ENCODE assay signal across 8 cellular contexts in genomic region chr6:87701676-87702588, GRCh38. TPM values are rescaled to one million over a fixed set of nuclear protein-coding genes. Genes with fewer than 3 reads are reported as not detected.
DNase-seq lines count a peak whose midpoint lies in the region; ATAC-seq and TF ChIP-seq lines count a peak whose summit lies in the region.

TSS of gene AKIRIN2 (minus strand) at chr6:87702233. CDS start at chr6:87701684, 549 bp downstream.

- H3K4me3 Mint-ChIP-seq in osteocyte (ENCODE audit: unreplicated experiment): peak within 1 kb of the TSS; percentile 99

- H3K9me3 ChIP-seq in thymus (ENCODE audit: control insufficient read depth): no peaks in the 10 kb centered on the region

- H3K9me3 Mint-ChIP-seq in osteocyte (ENCODE audit: unreplicated experiment): no peaks in the 10 kb centered on the region

- H3K4me1 Mint-ChIP-seq in osteocyte (ENCODE audit: unreplicated experiment): peaks cover 39% of the 10 kb centered on the region

- TF ChIP-seq CTCF in GM12864 (IDR thresholded peaks at IDR 0.05; ENCODE audit: low read depth, low read length, missing control alignments): no peak
- no peak for TF ChIP-seq CTCF in osteocyte (IDR thresholded peaks at IDR 0.05)

- no peaks in the 10 kb centered on the region for H3K36me3 ChIP-seq in thymus (ENCODE audit: control insufficient read depth, insufficient read depth)

- intact Hi-C loops in head of caudate nucleus (cut with DNase I): loop anchor here (5.0 kb wide), 1 partner anchor 115 kb away; the partner anchor contains the start of gene RARS2

- H3K27ac Mint-ChIP-seq in osteocyte (ENCODE audit: unreplicated experiment): peak within 1 kb of the TSS; percentile 98

- no peaks in the 10 kb centered on the region for H3K27me3 Mint-ChIP-seq in osteocyte (ENCODE audit: unreplicated experiment)

- H3K4me3 ChIP-seq in GM12864 (ENCODE audit: low read depth, low read length): peak within 1 kb of the TSS; percentile 100
- H3K4me3 ChIP-seq in thymus (ENCODE audit: low read length): peak within 1 kb of the TSS; percentile 78

- under 1% methylated on average over 88 of the region's 88 CpGs for WGBS in thymus

- DNase-seq in GM12864 (ENCODE audit: low read depth): peak; percentile 100
- peak; percentile 98 to 99 (median 98) for DNase-seq in NCI-H1417 (lab: John Stamatoyannopoulos, UW)
- DNase-seq in SW 1271 (lab: John Stamatoyannopoulos, UW): peak; percentile 94 to 97
- DNase-seq in activated naive CD8-positive, alpha-beta T cell treated with anti-CD3 and anti-CD28 coated beads, Interleukin-2, amount 50 U/mL, for 16 hours (ENCODE audit: low read depth, low spot score): peak; percentile 95
- peak; percentile 91 to 99 (median 96) for DNase-seq in head of caudate nucleus
- peak; percentile 99 for DNase-seq in osteocyte (ENCODE audit: extremely low spot score, unreplicated experiment)

- peak within 1 kb of the TSS; percentile 100 for H3K27ac ChIP-seq in thymus (ENCODE audit: low read depth)

- peak; percentile 69 for ATAC-seq in HG02759 (IDR thresholded peaks at IDR 0.05; ENCODE audit: unreplicated experiment)

- no peaks in the 10 kb centered on the region for H3K27me3 ChIP-seq in thymus (ENCODE audit: control insufficient read depth, insufficient read depth)

- peaks cover 1% of the 10 kb centered on the region for H3K36me3 Mint-ChIP-seq in osteocyte (ENCODE audit: unreplicated experiment)

- no peaks in the 10 kb centered on the region for H3K4me1 ChIP-seq in thymus (ENCODE audit: control insufficient read depth, insufficient read depth, low read length)

RNA-seq across cellular contexts. Expression of gene AKIRIN2, which starts in this region (rescaled TPM):
- 67.6 and 68.1 TPM in 2 replicates for total RNA-seq in osteocyte
- 56.6 TPM for polyA plus RNA-seq in thymus

Comparison
In these comparisons a context has a peak if more than half of its experiments do, and no peak if none do; other contexts are left out.
1. Peak in every context shown above with its lines: DNase-seq, ATAC-seq, H3K4me3 ChIP-seq and H3K27ac ChIP-seq.